Comparison of ENCODE assay signal across 20 cellular contexts in genomic region chr20:46330072-46330763, GRCh38. TPM values are rescaled to one million over a fixed set of nuclear protein-coding genes. Genes with fewer than 3 reads are reported as not detected.
DNase-seq lines count a peak whose midpoint lies in the region.
"Had no signal": no experiment of that assay in that cellular context is flagged by ENCODE, and none has a peak within 500 bp of the region (broad histone marks: within the 10 kb centered on the region; RNA-seq: fewer than 3 reads in every experiment).

No MANE protein-coding gene starts in this region.

- H2BK5ac ChIP-seq in neuronal stem cell (ENCODE audit: low read length) = no peak overlapping the region

- no peak overlapping the region for H3K4me3 ChIP-seq in neuronal stem cell (ENCODE audit: low read length in 2 of 2)
- H3K4me3 ChIP-seq in CD8-positive, alpha-beta memory T cell (ENCODE audit: low read length) = no peak overlapping the region
- H3K4me3 ChIP-seq: testis had no signal

- H3K4me2 ChIP-seq in neuronal stem cell (ENCODE audit: insufficient read depth, low read length, poor library complexity, severe bottlenecking) = no peak overlapping the region

- POLR2A ChIA-PET in CD8-positive, alpha-beta memory T cell (lab: Charles Lee) = no interaction called here

- H3K27ac ChIP-seq in neuronal stem cell (replicated peaks; ENCODE audit: low read length) = no peak overlapping the region
- H3K27ac ChIP-seq in CD8-positive, alpha-beta memory T cell (ENCODE audit: low read depth, low read length) = no peak overlapping the region
- H3K27ac ChIP-seq: testis had no signal

- peaks cover 22 to 56% of the 10 kb centered on the region in 2 donors for H3K27me3 Mint-ChIP-seq in CD8-positive, alpha-beta memory T cell

- WGBS in neuronal stem cell (ENCODE audit: extremely low coverage in 2 of 2, insufficient read length in 2 of 2, insufficient replicate concordance in 1 of 2), 2 donors = no CpG with 5 or more reads among the region's 13 CpGs

- H3K9me3 ChIP-seq in neuronal stem cell (replicated peaks in 1 of 2; ENCODE audit: control insufficient read depth in 2 of 2, insufficient read depth in 1 of 2, low read depth in 1 of 2, low read length in 2 of 2) = no peaks in the 10 kb centered on the region
- no peaks in the 10 kb centered on the region for H3K9me3 ChIP-seq in CD8-positive, alpha-beta memory T cell (ENCODE audit: low read length)
- H3K9me3 ChIP-seq: testis had no signal

- in situ Hi-C loops in G401 (cut with HindIII; ENCODE audit: low sequenced_read_pairs) = no loop called here

- H3K18ac ChIP-seq in neuronal stem cell (ENCODE audit: low read length) = peak overlapping the region; percentile 24

- no peak overlapping the region for H3K4ac ChIP-seq in neuronal stem cell (ENCODE audit: low read length)

- H3K4me1 Mint-ChIP-seq in CD8-positive, alpha-beta memory T cell = no peaks in the 10 kb centered on the region
- H3K4me1 Mint-ChIP-seq: activated naive CD8-positive, alpha-beta T cell treated with anti-CD3 and anti-CD28 coated beads, Interleukin-2, amount 10 ng/mL, durations not matched to agents 7 days and 5 days had no signal

- H3K36me3 Mint-ChIP-seq in CD8-positive, alpha-beta memory T cell = no peaks in the 10 kb centered on the region
- H3K36me3 Mint-ChIP-seq: activated naive CD8-positive, alpha-beta T cell treated with anti-CD3 and anti-CD28 coated beads, Interleukin-2, amount 10 ng/mL, durations not matched to agents 7 days and 5 days had no signal

- H2AFZ ChIP-seq in neuronal stem cell (ENCODE audit: low read length) = no peak overlapping the region

- no peaks in the 10 kb centered on the region for H3K36me3 ChIP-seq in neuronal stem cell (replicated peaks in 1 of 2; ENCODE audit: control insufficient read depth in 2 of 2, insufficient read depth in 2 of 2, low read length in 2 of 2)
- H3K36me3 ChIP-seq in CD8-positive, alpha-beta memory T cell (ENCODE audit: insufficient read depth, low read length) = no peaks in the 10 kb centered on the region

- peaks cover 28 to 33% of the 10 kb centered on the region in 2 donors for H3K4me1 ChIP-seq in neuronal stem cell (ENCODE audit: control insufficient read depth in 2 of 2, insufficient read depth in 1 of 2, low read depth in 1 of 2, low read length in 2 of 2)
- no peaks in the 10 kb centered on the region for H3K4me1 ChIP-seq in CD8-positive, alpha-beta memory T cell (ENCODE audit: insufficient read depth, low read length)
- H3K4me1 ChIP-seq: testis had no signal

- no peak overlapping the region for H3K27ac Mint-ChIP-seq in CD8-positive, alpha-beta memory T cell
- H3K27ac Mint-ChIP-seq: activated naive CD8-positive, alpha-beta T cell treated with anti-CD3 and anti-CD28 coated beads, Interleukin-2, amount 10 ng/mL, durations not matched to agents 7 days and 5 days; activated T-helper 1 cell treated with anti-CD3 and anti-CD28 coated beads, Interleukin-12 subunit alpha, Interleukin-12 subunit beta, Interleukin-2, Interleukin-4 antibody, amounts not matched to agents 30 ng/mL and 10 ng/mL and 1 ng/mL, durations not matched to agents 14 hours and 24 hours and 36 hours had no signal

- H2BK12ac ChIP-seq in neuronal stem cell (ENCODE audit: low read length) = peak overlapping the region; percentile 5

- H3K27me3 ChIP-seq in neuronal stem cell (ENCODE audit: control insufficient read depth in 3 of 3, insufficient read depth in 3 of 3, low read depth in 1 of 3, low read length in 3 of 3) = peaks cover 0 to 12% (median 0%) of the 10 kb centered on the region in 3 experiments
- H3K27me3 ChIP-seq in CD8-positive, alpha-beta memory T cell (ENCODE audit: insufficient read depth, low read length, poor library complexity, severe bottlenecking) = peaks cover 6% of the 10 kb centered on the region
- H3K27me3 ChIP-seq: testis had no signal

- no peaks in the 10 kb centered on the region for H3K79me1 ChIP-seq in neuronal stem cell (ENCODE audit: low read depth, low read length)

- H3K14ac ChIP-seq in neuronal stem cell (ENCODE audit: low read length) = no peak overlapping the region

- CTCF ChIA-PET in CD8-positive, alpha-beta memory T cell (lab: Charles Lee) = no interaction called here

- peak overlapping the region; percentile 16 for H2BK120ac ChIP-seq in neuronal stem cell (ENCODE audit: low read depth, low read length)

- H3K9me3 Mint-ChIP-seq in CD8-positive, alpha-beta memory T cell = no peaks in the 10 kb centered on the region
- H3K9me3 Mint-ChIP-seq: activated naive CD8-positive, alpha-beta T cell treated with anti-CD3 and anti-CD28 coated beads, Interleukin-2, amount 10 ng/mL, durations not matched to agents 7 days and 5 days; activated T-helper 1 cell treated with anti-CD3 and anti-CD28 coated beads, Interleukin-12 subunit alpha, Interleukin-12 subunit beta, Interleukin-2, Interleukin-4 antibody, amounts not matched to agents 30 ng/mL and 10 ng/mL and 1 ng/mL, durations not matched to agents 14 hours and 24 hours and 36 hours; naive thymus-derived CD8-positive, alpha-beta T cell had no signal

- no peak overlapping the region for H4K91ac ChIP-seq in neuronal stem cell (ENCODE audit: low read depth, low read length, poor library complexity)

- no peak overlapping the region for H3K4me3 Mint-ChIP-seq in CD8-positive, alpha-beta memory T cell
- H3K4me3 Mint-ChIP-seq: activated naive CD8-positive, alpha-beta T cell treated with anti-CD3 and anti-CD28 coated beads, Interleukin-2, amount 10 ng/mL, durations not matched to agents 7 days and 5 days; activated T-helper 1 cell treated with anti-CD3 and anti-CD28 coated beads, Interleukin-12 subunit alpha, Interleukin-12 subunit beta, Interleukin-2, Interleukin-4 antibody, amounts not matched to agents 30 ng/mL and 10 ng/mL and 1 ng/mL, durations not matched to agents 14 hours and 24 hours and 36 hours; naive thymus-derived CD8-positive, alpha-beta T cell had no signal

- H3K9ac ChIP-seq in neuronal stem cell (ENCODE audit: low read depth, low read length, poor library complexity) = no peak overlapping the region

- DNase-seq in DMS79 (lab: John Stamatoyannopoulos, UW) = peak; percentile 43
- peak; percentile 84 for DNase-seq in NCI-H1092 (lab: John Stamatoyannopoulos, UW)
- peak; percentile 42 for DNase-seq in RPMI8226
- DNase-seq in neuronal stem cell (ENCODE audit: low spot score) = no peak
- no peak for DNase-seq in G401 (ENCODE audit: low spot score)
- no peak for DNase-seq in CD8-positive, alpha-beta memory T cell
- no peak for DNase-seq in NCI-H226
- DNase-seq: activated naive CD8-positive, alpha-beta T cell treated with anti-CD3 and anti-CD28 coated beads, Interleukin-2, amount 10 ng/mL, durations not matched to agents 7 days and 5 days; AML-193; cortex of kidney; hippocampal formation; islet precursor cell; naive thymus-derived CD8-positive, alpha-beta T cell; NCI-H2227 treated with DMSO at 0.1 percent for 48 hours; posterior cingulate gyrus; stimulated activated CD8-positive, alpha-beta memory T cell treated with anti-CD3 and anti-CD28 coated beads, Interleukin-4, amount 100 ng/mL, for 48 hours; testis had no signal

- H2BK15ac ChIP-seq in neuronal stem cell (ENCODE audit: low read length) = peak overlapping the region; percentile 14

- H4K8ac ChIP-seq in neuronal stem cell (ENCODE audit: low read depth, low read length) = no peak overlapping the region

- peak overlapping the region; percentile 59 for H2AK5ac ChIP-seq in neuronal stem cell (ENCODE audit: low read depth, low read length)

- H3K23ac ChIP-seq in neuronal stem cell (ENCODE audit: low read depth, low read length, poor library complexity) = no peak overlapping the region

RNA-seq across cellular contexts. Expression of gene CDH22, which starts 21.9 kb away (rescaled TPM):
- 0.20 TPM for polyA plus RNA-seq in neuronal stem cell (2013, experiment 1 of 2)
- 0.19 TPM for polyA plus RNA-seq in neuronal stem cell (2013, experiment 2 of 2)
- not detected in 2 replicates for total RNA-seq in G401 (2014; rRNA removed; shearing (Covaris generic))
- total RNA-seq in CD8-positive, alpha-beta memory T cell = not detected
- not detected for polyA plus RNA-seq in CD8-positive, alpha-beta memory T cell
- total RNA-seq: activated naive CD8-positive, alpha-beta T cell treated with anti-CD3 and anti-CD28 coated beads, Interleukin-2, amount 10 ng/mL, durations not matched to agents 7 days and 5 days; activated T-helper 1 cell treated with anti-CD3 and anti-CD28 coated beads, Interleukin-12 subunit alpha, Interleukin-12 subunit beta, Interleukin-2, Interleukin-4 antibody, amounts not matched to agents 30 ng/mL and 10 ng/mL and 1 ng/mL, durations not matched to agents 14 hours and 24 hours and 36 hours; endothelial cell of umbilical vein; HT-29; naive thymus-derived CD8-positive, alpha-beta T cell had no signal
- polyA plus RNA-seq: endothelial cell of umbilical vein; naive thymus-derived CD8-positive, alpha-beta T cell had no signal

Comparison
In these comparisons a context has a peak if more than half of its experiments do, and no peak if none do; other contexts are left out.
1. DNase-seq: peak in DMS79 (single experiment), NCI-H1092 (single experiment) and RPMI8226 (single experiment); none in neuronal stem cell (single experiment), G401 (single experiment), CD8-positive, alpha-beta memory T cell (0 of 5) and NCI-H226 (single experiment).